Comparison of ENCODE assay signal across 1 cellular context in genomic region chr16:3971261-3971660, GRCh38.
A peak's percentile ranks its signal among the peaks of the same experiment; 100 is the strongest.
TF ChIP-seq lines count a peak whose summit lies in the region.

No MANE protein-coding gene starts in this region.

TF ChIP-seq in K562, 482 proteins besides CTCF, POLR2A, EP300 and RAD21 (continued from another document):
- no peak for TF ChIP-seq TAF1 (IDR thresholded peaks at IDR 0.05; ENCODE audit: control insufficient read depth, extremely low read depth, insufficient read depth, low read length, severe bottlenecking)
- TF ChIP-seq FOSL1 (tag; conservative IDR thresholded peaks at IDR 0.05), result peak; percentile 35
- peak; percentile 52; the same call in 1 of the 2 replicates for TF ChIP-seq ATF3 (IDR thresholded peaks at IDR 0.05)
- TF ChIP-seq ATF3 (CRISPR knock-in tag; conservative IDR thresholded peaks at IDR 0.05), result no peak
- no peak for TF ChIP-seq NUFIP1 (IDR thresholded peaks at IDR 0.05; ENCODE audit: partially characterized antibody)
- no peak for TF ChIP-seq ZBTB26 (CRISPR knock-in tag; IDR thresholded peaks at IDR 0.05)
- TF ChIP-seq CBFA2T2 (conservative IDR thresholded peaks at IDR 0.05), result peak; percentile 36
- no peak for TF ChIP-seq CBX2 (IDR thresholded peaks at IDR 0.05; ENCODE audit: insufficient read depth, low read length, poor library complexity, severe bottlenecking)
- TF ChIP-seq CBFA2T3 (IDR thresholded peaks at IDR 0.05), result peak; percentile 58
- TF ChIP-seq PCBP2 (IDR thresholded peaks at IDR 0.05; ENCODE audit: low read depth, low read length, poor library complexity, severe bottlenecking), result no peak
- no peak for TF ChIP-seq FOS (IDR thresholded peaks at IDR 0.05; ENCODE audit: extremely low read depth, insufficient read length)
- no peak for TF ChIP-seq TRIM25 (IDR thresholded peaks at IDR 0.05; ENCODE audit: borderline replicate concordance)
- TF ChIP-seq TOE1 (IDR thresholded peaks at IDR 0.05; ENCODE audit: borderline replicate concordance), result no peak
- no peak for TF ChIP-seq TOE1 (CRISPR knock-in tag; IDR thresholded peaks at IDR 0.05; ENCODE audit: borderline replicate concordance, low read depth)
